ENCODE assay signal across 1 cellular context in the genomic region with DNA sequence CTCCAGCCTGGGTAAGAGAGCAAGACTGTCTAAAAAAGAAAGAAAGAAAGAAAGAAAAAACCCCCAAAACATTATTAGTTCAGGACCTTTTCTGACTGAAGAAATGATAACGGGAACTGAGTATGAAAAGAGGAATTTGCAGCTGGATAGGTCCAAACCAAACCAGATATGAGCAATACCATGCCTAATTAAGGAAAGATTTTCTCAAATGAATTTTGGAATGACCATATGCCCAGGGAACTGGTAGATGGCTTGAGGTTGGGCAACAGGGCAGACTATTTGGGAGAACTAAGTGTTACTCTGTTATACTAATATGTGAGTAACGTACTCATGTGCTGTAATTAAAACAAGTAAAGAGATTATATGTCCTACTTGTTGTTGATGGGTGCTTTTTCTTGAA.
TF ChIP-seq lines count a peak whose summit lies in the region.

No MANE protein-coding gene starts in this region.

TF ChIP-seq in HEK293T, 16 proteins besides CTCF, POLR2A, EP300 and RAD21 (continued from another document):
- TF ChIP-seq HDGF (IDR thresholded peaks at IDR 0.05; ENCODE audit: borderline replicate concordance) (no peak), SUZ12 (IDR thresholded peaks at IDR 0.05) (no peak), SP1 (IDR thresholded peaks at IDR 0.05) (no peak), NFRKB (IDR thresholded peaks at IDR 0.05) (no peak), ARNT (IDR thresholded peaks at IDR 0.05) (no peak)
- TF ChIP-seq, protein P1, sequence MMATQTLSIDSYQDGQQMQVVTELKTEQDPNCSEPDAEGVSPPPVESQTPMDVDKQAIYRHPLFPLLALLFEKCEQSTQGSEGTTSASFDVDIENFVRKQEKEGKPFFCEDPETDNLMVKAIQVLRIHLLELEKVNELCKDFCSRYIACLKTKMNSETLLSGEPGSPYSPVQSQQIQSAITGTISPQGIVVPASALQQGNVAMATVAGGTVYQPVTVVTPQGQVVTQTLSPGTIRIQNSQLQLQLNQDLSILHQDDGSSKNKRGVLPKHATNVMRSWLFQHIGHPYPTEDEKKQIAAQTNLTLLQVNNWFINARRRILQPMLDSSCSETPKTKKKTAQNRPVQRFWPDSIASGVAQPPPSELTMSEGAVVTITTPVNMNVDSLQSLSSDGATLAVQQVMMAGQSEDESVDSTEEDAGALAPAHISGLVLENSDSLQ (IDR thresholded peaks at IDR 0.05): no peak
